Comparison of ENCODE assay signal across 21 cellular contexts in genomic region chr7:145168879-145169278, GRCh38.
DNase-seq lines count a peak whose midpoint lies in the region; ATAC-seq, FAIRE-seq and TF ChIP-seq lines count a peak whose summit lies in the region.
"Had no signal": no experiment of that assay in that cellular context is flagged by ENCODE, and none has a peak within 500 bp of the region (broad histone marks: within the 10 kb centered on the region; RNA-seq: fewer than 3 reads in every experiment).

No MANE protein-coding gene starts in this region.

- no peak for TF ChIP-seq RAD21 in K562 (CRISPR knock-in tag; conservative IDR thresholded peaks at IDR 0.05 in 1 of 2, IDR thresholded peaks at IDR 0.05 in 1 of 2)

- no peak for TF ChIP-seq EP300 in K562 (IDR thresholded peaks at IDR 0.05; ENCODE audit: low read length)

- CTCF ChIA-PET in HEK293 (lab: Yijun Ruan, JAX), result interaction anchor here (0.7 kb wide), 1 partner anchor 314 kb away, joined by 3 read pairs; no protein-coding TSS in a partner anchor
- CTCF ChIA-PET in K562 (lab: Yijun Ruan, JAX; ENCODE audit: low intra/inter-chr PET ratio), result no interaction called here
- CTCF ChIA-PET in naive thymus-derived CD4-positive, alpha-beta T cell (lab: Charles Lee), result no interaction called here

- H3K36me3 ChIP-seq in HEK293 (ENCODE audit: control insufficient read depth in 2 of 2, insufficient read depth in 1 of 2, low read length in 2 of 2) (no peaks in the 10 kb centered on the region), K562 (ENCODE audit: control insufficient read depth, insufficient read depth, low read length) (no peaks in the 10 kb centered on the region), aorta (ENCODE audit: control insufficient read depth in 1 of 2, insufficient read depth in 2 of 2, low read length in 1 of 2) (no peaks in the 10 kb centered on the region)
- H3K36me3 ChIP-seq in naive thymus-derived CD4-positive, alpha-beta T cell (ENCODE audit: control insufficient read depth in 2 of 3, insufficient read depth in 3 of 3, low read length in 3 of 3), result no peaks in the 10 kb centered on the region

- no peak for TF ChIP-seq POLR2A in K562 (conservative IDR thresholded peaks at IDR 0.05)

- H3K27ac ChIP-seq in HEK293 (ENCODE audit: extremely low read depth, low read depth, low read length) (no peak overlapping the region), K562 (ENCODE audit: extremely low read depth, low read depth, low read length) (no peak overlapping the region), aorta (ENCODE audit: low read depth in 1 of 2, low read length in 2 of 2) (no peak overlapping the region)
- H3K27ac ChIP-seq in naive thymus-derived CD4-positive, alpha-beta T cell (ENCODE audit: low read depth, low read length), result no peak overlapping the region
- H3K27ac ChIP-seq: C4-2B, HL-60 had no signal

- H3K27me3 Mint-ChIP-seq in naive thymus-derived CD4-positive, alpha-beta T cell, result peaks cover 0 to 13% (median 4%) of the 10 kb centered on the region in 5 donors
- H3K27me3 Mint-ChIP-seq in activated T-helper 17 cell treated with anti-CD3 and anti-CD28 coated beads, Interleukin-2, amount 50 U/mL, for 72 hours, result peaks cover 10% of the 10 kb centered on the region
- H3K27me3 Mint-ChIP-seq: CD4-positive, alpha-beta T cell; IgD-negative memory B cell had no signal

- no peaks in the 10 kb centered on the region for H3K27me3 ChIP-seq in K562 (ENCODE audit: control insufficient read depth in 2 of 2, insufficient read depth in 2 of 2, low read length in 2 of 2)
- no peaks in the 10 kb centered on the region for H3K27me3 ChIP-seq in naive thymus-derived CD4-positive, alpha-beta T cell (ENCODE audit: control insufficient read depth in 2 of 2, insufficient read depth in 2 of 2, low read length in 2 of 2)
- no peaks in the 10 kb centered on the region for H3K27me3 ChIP-seq in aorta (ENCODE audit: control insufficient read depth in 1 of 2, insufficient read depth in 2 of 2, low read length in 1 of 2)

- H3K27ac Mint-ChIP-seq in naive thymus-derived CD4-positive, alpha-beta T cell, result no peak overlapping the region
- H3K27ac Mint-ChIP-seq in activated T-helper 17 cell treated with anti-CD3 and anti-CD28 coated beads, Interleukin-2, amount 50 U/mL, for 72 hours, result no peak overlapping the region
- H3K27ac Mint-ChIP-seq: CD4-positive, alpha-beta T cell; HFFc6; IgD-negative memory B cell had no signal

- no peaks in the 10 kb centered on the region for H3K4me1 Mint-ChIP-seq in naive thymus-derived CD4-positive, alpha-beta T cell
- peaks cover 6% of the 10 kb centered on the region for H3K4me1 Mint-ChIP-seq in activated T-helper 17 cell treated with anti-CD3 and anti-CD28 coated beads, Interleukin-2, amount 50 U/mL, for 72 hours
- H3K4me1 Mint-ChIP-seq: IgD-negative memory B cell had no signal

- DNase-seq in K562 (ENCODE audit: extremely low read depth in 1 of 4, low spot score in 3 of 4) (no peak), aorta (no peak), ureter (ENCODE audit: low spot score) (no peak)
- no peak for DNase-seq in naive thymus-derived CD4-positive, alpha-beta T cell
- DNase-seq: ACHN; AML-193; Caco-2; CD4-positive, alpha-beta T cell; HCEC 1CT; HFFc6; KG1 had no signal

- TF ChIP-seq CTCF in HEK293 (tag by site-specific recombination; IDR thresholded peaks at IDR 0.05) (no peak), K562 (IDR thresholded peaks at IDR 0.05 in 2 of 3, conservative IDR thresholded peaks at IDR 0.05 in 1 of 3; ENCODE audit: insufficient read depth in 2 of 3, low read depth in 1 of 3, low read length in 3 of 3) (no peak)

- no TSS peak for BruUV-seq in K562 (replicated peaks; lab: Mats Ljungman, UMichigan)

- no peaks in the 10 kb centered on the region for H3K9me3 ChIP-seq in HEK293 (ENCODE audit: control insufficient read depth, insufficient read depth, low read depth, low read length)
- 0 out of 2 replicates have a peak, but pooled peaks cover 2% of the 10 kb centered on the region for H3K9me3 ChIP-seq in K562 (replicated peaks; ENCODE audit: control insufficient read depth, insufficient read depth, low read depth, low read length)
- H3K9me3 ChIP-seq in naive thymus-derived CD4-positive, alpha-beta T cell (ENCODE audit: control insufficient read depth in 2 of 3, low read length in 3 of 3), result no peaks in the 10 kb centered on the region
- no peaks in the 10 kb centered on the region for H3K9me3 ChIP-seq in aorta (ENCODE audit: control insufficient read depth, low read length)
- H3K9me3 ChIP-seq: Caco-2 had no signal

- H4K20me1 ChIP-seq in K562 (replicated peaks; ENCODE audit: control insufficient read depth, insufficient read depth, low read length), result no peaks in the 10 kb centered on the region

- H3K9ac ChIP-seq in K562 (ENCODE audit: insufficient read depth in 1 of 2, low read depth in 2 of 2, low read length in 2 of 2), result no peak overlapping the region

- 0% methylated on average over 4 of the region's 4 CpGs for WGBS in K562 (ENCODE audit: insufficient coverage, low coverage, missing lambda C conversion rate)
- WGBS in aorta, 2 donors, result 88 to 91% methylated on average over 4 of the region's 4 CpGs

- ATAC-seq in K562, result no peak
- peak; percentile 14 for ATAC-seq in naive thymus-derived CD4-positive, alpha-beta T cell
- peak; percentile 26 for ATAC-seq in aorta (ENCODE audit: low FRiP score)
- no peak for ATAC-seq in GM19397 (IDR thresholded peaks at IDR 0.05; ENCODE audit: unreplicated experiment)
- ATAC-seq in activated T-helper 17 cell treated with anti-CD3 and anti-CD28 coated beads, Interleukin-2, amount 50 U/mL, for 72 hours (replicated peaks), result no peak
- ATAC-seq: HepG2 had no signal

- H3K4me3 Mint-ChIP-seq in naive thymus-derived CD4-positive, alpha-beta T cell, result no peak overlapping the region
- H3K4me3 Mint-ChIP-seq in activated T-helper 17 cell treated with anti-CD3 and anti-CD28 coated beads, Interleukin-2, amount 50 U/mL, for 72 hours, result no peak overlapping the region
- H3K4me3 Mint-ChIP-seq: CD4-positive, alpha-beta T cell; HFFc6; IgD-negative memory B cell had no signal

- no peaks in the 10 kb centered on the region for H3K9me3 Mint-ChIP-seq in naive thymus-derived CD4-positive, alpha-beta T cell
- no peaks in the 10 kb centered on the region for H3K9me3 Mint-ChIP-seq in activated T-helper 17 cell treated with anti-CD3 and anti-CD28 coated beads, Interleukin-2, amount 50 U/mL, for 72 hours
- H3K9me3 Mint-ChIP-seq: CD4-positive, alpha-beta T cell had no signal

- POLR2A ChIA-PET in HEK293 (lab: Yijun Ruan, JAX) (no interaction called here), K562 (lab: Yijun Ruan, JAX) (no interaction called here)
- POLR2A ChIA-PET in naive thymus-derived CD4-positive, alpha-beta T cell (lab: Charles Lee), result no interaction called here

- no peaks in the 10 kb centered on the region for H3K9me1 ChIP-seq in K562 (ENCODE audit: control insufficient read depth, insufficient read depth, low read length)

- H2AFZ ChIP-seq in K562 (ENCODE audit: low read depth, low read length), result no peak overlapping the region

- intact Hi-C loops in K562 (cut with micrococcal nuclease), result no loop called here
- intact Hi-C loops in naive thymus-derived CD4-positive, alpha-beta T cell (cut with micrococcal nuclease), result no loop called here
- intact Hi-C loops in aorta (cut with DNase I), result no loop called here

- no peak overlapping the region for H3K4me3 ChIP-seq in HEK293 (ENCODE audit: low read depth, low read length)
- H3K4me3 ChIP-seq in K562, result no peak overlapping the region
- H3K4me3 ChIP-seq in naive thymus-derived CD4-positive, alpha-beta T cell (ENCODE audit: low read length), result no peak overlapping the region
- H3K4me3 ChIP-seq in aorta (ENCODE audit: low read length in 2 of 2), result no peak overlapping the region

- H3K4me2 ChIP-seq in K562 (ENCODE audit: insufficient read depth, low read length), result no peak overlapping the region

- H3K36me3 Mint-ChIP-seq in naive thymus-derived CD4-positive, alpha-beta T cell, result no peaks in the 10 kb centered on the region
- no peaks in the 10 kb centered on the region for H3K36me3 Mint-ChIP-seq in activated T-helper 17 cell treated with anti-CD3 and anti-CD28 coated beads, Interleukin-2, amount 50 U/mL, for 72 hours (ENCODE audit: low read depth)
- H3K36me3 Mint-ChIP-seq: IgD-negative memory B cell had no signal

- FAIRE-seq in K562 (lab: Jason Lieb, UNC), result no peak
- FAIRE-seq: D721Med, G401.6, GM12891, HepG2 had no signal

- H3K4me1 ChIP-seq in HEK293 (ENCODE audit: control insufficient read depth, insufficient read depth, low read length) (no peaks in the 10 kb centered on the region), K562 (replicated peaks in 1 of 2; ENCODE audit: control insufficient read depth in 2 of 2, insufficient read depth in 2 of 2, low read length in 2 of 2) (no peaks in the 10 kb centered on the region), aorta (ENCODE audit: control insufficient read depth in 1 of 2, insufficient read depth in 2 of 2, low read length in 2 of 2) (no peaks in the 10 kb centered on the region)
- H3K4me1 ChIP-seq in naive thymus-derived CD4-positive, alpha-beta T cell (ENCODE audit: control insufficient read depth in 2 of 2, insufficient read depth in 2 of 2, low read length in 2 of 2), result no peaks in the 10 kb centered on the region
- H3K4me1 ChIP-seq: Caco-2 had no signal

- in situ Hi-C loops in K562 (cut with MboI), result no loop called here

- no peaks in the 10 kb centered on the region for H3K79me2 ChIP-seq in K562 (ENCODE audit: control insufficient read depth, insufficient read depth, low read length)

TF ChIP-seq in HEK293, 187 proteins besides CTCF, POLR2A, EP300 and RAD21 (continues in another document):
- TF ChIP-seq ZNF426 (tag by site-specific recombination; IDR thresholded peaks at IDR 0.05) (no peak), ZSCAN30 (tag by site-specific recombination; IDR thresholded peaks at IDR 0.05) (no peak)

TF ChIP-seq in K562, 482 proteins besides CTCF, POLR2A, EP300 and RAD21:
- no peak for TF ChIP-seq GMEB1 (CRISPR knock-in tag; IDR thresholded peaks at IDR 0.05)
- TF ChIP-seq EZH2 (IDR thresholded peaks at IDR 0.05; ENCODE audit: borderline replicate concordance, low read depth, low read length), result no peak
- TF ChIP-seq MCM3 (IDR thresholded peaks at IDR 0.05), result 0 out of 2 replicates have a peak, but pooled peaks have one; percentile 6
- no peak for TF ChIP-seq MECOM (CRISPR knock-in tag; IDR thresholded peaks at IDR 0.05)
- no peak for TF ChIP-seq ZNF785 (CRISPR knock-in tag; IDR thresholded peaks at IDR 0.05)

Comparison
In these comparisons a context has a peak if more than half of its experiments do, and no peak if none do; other contexts are left out.
1. ATAC-seq: peak in naive thymus-derived CD4-positive, alpha-beta T cell (single experiment) and aorta (single experiment); none in K562 (single experiment), GM19397 (single experiment) and activated T-helper 17 cell treated with anti-CD3 and anti-CD28 coated beads, Interleukin-2, amount 50 U/mL, for 72 hours (single experiment).